15 cellular contexts compared by ENCODE assay signal in the genomic region with DNA sequence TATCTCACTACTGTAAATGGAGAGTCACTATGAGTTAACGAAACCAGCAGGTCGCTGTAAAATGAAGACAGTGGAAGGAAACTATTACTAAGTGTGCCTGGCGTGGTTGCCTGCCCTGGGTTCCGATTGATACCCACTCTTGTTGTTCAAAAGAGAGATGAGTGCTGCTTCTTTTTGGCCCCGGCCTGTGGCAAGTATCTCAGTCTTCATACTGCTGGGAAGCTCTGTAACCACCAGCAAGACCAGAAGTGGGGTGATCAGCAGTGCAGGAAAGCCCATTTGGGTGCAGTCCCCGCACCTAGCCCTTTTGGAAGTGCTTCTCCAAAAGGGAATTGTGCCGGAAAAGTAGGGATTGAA.
DNase-seq lines count a peak whose midpoint lies in the region; ATAC-seq and FAIRE-seq lines count a peak whose summit lies in the region.
"Had no signal": no experiment of that assay in that cellular context is flagged by ENCODE, and none has a peak within 500 bp of the region (broad histone marks: within the 10 kb centered on the region; RNA-seq: fewer than 3 reads in every experiment).

No MANE protein-coding gene starts in this region.

- no peaks in the 10 kb centered on the region for H3K27me3 Mint-ChIP-seq in activated naive CD8-positive, alpha-beta T cell
- H3K27me3 Mint-ChIP-seq: type B pancreatic cell had no signal

- no peak overlapping the region for H2BK120ac ChIP-seq in mesendoderm (ENCODE audit: low read depth, low read length)

- no peak overlapping the region for H2BK5ac ChIP-seq in mesendoderm (ENCODE audit: low read length)

- no peak overlapping the region for H3K4me3 ChIP-seq in BLaER1 treated with 17β-estradiol and CSF1 and Interleukin-3, amounts not matched to agents 10 nM and 100 nM
- no peak overlapping the region for H3K4me3 ChIP-seq in mesendoderm (ENCODE audit: low read length)

- no peak overlapping the region for H4K8ac ChIP-seq in mesendoderm (ENCODE audit: low read depth, low read length)

- peak; percentile 46 to 60 for DNase-seq in activated CD4-positive, alpha-beta T cell treated with anti-CD3 and anti-CD28 coated beads, Interleukin-2, amount 50 U/mL, for 48 hours
- DNase-seq in stimulated activated CD4-positive, alpha-beta T cell treated with anti-CD3 and anti-CD28 coated beads, Interleukin-15, amount 100 ng/mL, for 48 hours (ENCODE audit: low read depth in 2 of 2), result peak; percentile 41 to 60
- no peak for DNase-seq in NCI-H1694 treated with DMSO at 0.1 percent for 48 hours (lab: John Stamatoyannopoulos, UW)
- DNase-seq in mesendoderm, result no peak
- DNase-seq in frontal cortex (ENCODE audit: low spot score in 2 of 2), result no peak
- DNase-seq: NCI-H187 treated with DMSO at 0.1 percent for 48 hours, NCI-H82, right cardiac atrium, T1000 had no signal

- FAIRE-seq in frontal cortex (lab: Jason Lieb, UNC), result no peak
- FAIRE-seq: colon had no signal

- H4K5ac ChIP-seq in mesendoderm (ENCODE audit: low read length), result no peak overlapping the region

- no peak overlapping the region for H2AK5ac ChIP-seq in mesendoderm (ENCODE audit: low read length)

- peak overlapping the region; percentile 75 for H3K4me3 Mint-ChIP-seq in activated naive CD8-positive, alpha-beta T cell
- H3K4me3 Mint-ChIP-seq: neural crest cell, type B pancreatic cell had no signal

- peaks cover 0 to 35% (median 0%) of the 10 kb centered on the region in 11 experiments; a peak in 1 of 22 replicates for H4K20me1 ChIP-seq in BLaER1 treated with 17β-estradiol and CSF1 and Interleukin-3, amounts not matched to agents 10 nM and 100 nM

- peaks cover 69% of the 10 kb centered on the region for H3K4me1 Mint-ChIP-seq in activated naive CD8-positive, alpha-beta T cell (ENCODE audit: low read depth)

- peaks cover 9% of the 10 kb centered on the region for H3K36me3 Mint-ChIP-seq in activated naive CD8-positive, alpha-beta T cell

- no peak overlapping the region for H3K9ac ChIP-seq in BLaER1 treated with 17β-estradiol and CSF1 and Interleukin-3, amounts not matched to agents 10 nM and 100 nM
- H3K9ac ChIP-seq in mesendoderm (ENCODE audit: low read length), result no peak overlapping the region

- H3K27ac ChIP-seq in BLaER1 treated with 17β-estradiol and CSF1 and Interleukin-3, amounts not matched to agents 10 nM and 100 nM, result peak overlapping the region in 1 of 11 experiments; percentile 60; a peak in 1 of 22 replicates
- H3K27ac ChIP-seq in mesendoderm (ENCODE audit: low read depth, low read length), result no peak overlapping the region

- peak overlapping the region in 10 of 11 experiments; percentile 22 to 84 (median 72); a peak in 16 of 22 replicates for H3K4me2 ChIP-seq in BLaER1 treated with 17β-estradiol and CSF1 and Interleukin-3, amounts not matched to agents 10 nM and 100 nM
- H3K4me2 ChIP-seq in mesendoderm (ENCODE audit: low read length), result no peak overlapping the region

- H3K79me2 ChIP-seq in mesendoderm (ENCODE audit: control insufficient read depth, insufficient read depth, low read length), result no peaks in the 10 kb centered on the region

- H3K9me3 ChIP-seq in BLaER1 treated with 17β-estradiol and CSF1 and Interleukin-3, amounts not matched to agents 10 nM and 100 nM (replicated peaks in 1 of 11), result peaks cover 0 to 6% (median 0%) of the 10 kb centered on the region in 11 experiments; a peak in 1 of 22 replicates

- H3K23ac ChIP-seq in mesendoderm (ENCODE audit: low read length), result no peak overlapping the region

- no peak overlapping the region for H3K18ac ChIP-seq in mesendoderm (ENCODE audit: low read length)

- no peaks in the 10 kb centered on the region for H3K79me1 ChIP-seq in mesendoderm (ENCODE audit: low read length)

- H3K27ac Mint-ChIP-seq in activated naive CD8-positive, alpha-beta T cell, result peak overlapping the region; percentile 92
- H3K27ac Mint-ChIP-seq: type B pancreatic cell had no signal

- no peak overlapping the region for H2BK15ac ChIP-seq in mesendoderm (replicated peaks; ENCODE audit: low read depth)

- H3K36me3 ChIP-seq in BLaER1 treated with 17β-estradiol and CSF1 and Interleukin-3, amounts not matched to agents 10 nM and 100 nM, result peaks cover 0 to 77% (median 16%) of the 10 kb centered on the region in 11 experiments; a peak in 11 of 22 replicates
- H3K36me3 ChIP-seq in mesendoderm (ENCODE audit: control insufficient read depth, insufficient read depth, low read length), result no peaks in the 10 kb centered on the region

- no peak overlapping the region for H3K56ac ChIP-seq in mesendoderm (ENCODE audit: low read length)

- H3K9me3 Mint-ChIP-seq in activated naive CD8-positive, alpha-beta T cell (ENCODE audit: low read depth), result no peaks in the 10 kb centered on the region
- H3K9me3 Mint-ChIP-seq: neural crest cell, type B pancreatic cell had no signal

- WGBS in mesendoderm (ENCODE audit: extremely low coverage, insufficient coverage, low lambda C conversion rate), result no CpG with 5 or more reads among the region's 7 CpGs

- H3K4me1 ChIP-seq in BLaER1 treated with 17β-estradiol and CSF1 and Interleukin-3, amounts not matched to agents 10 nM and 100 nM, result peaks cover 23 to 75% (median 40%) of the 10 kb centered on the region in 10 experiments
- no peaks in the 10 kb centered on the region for H3K4me1 ChIP-seq in mesendoderm (ENCODE audit: control insufficient read depth, low read depth, low read length)

- no peaks in the 10 kb centered on the region for H3K27me3 ChIP-seq in BLaER1 treated with 17β-estradiol and CSF1 and Interleukin-3, amounts not matched to agents 10 nM and 100 nM
- H3K27me3 ChIP-seq in mesendoderm (ENCODE audit: insufficient read depth, low read length, poor library complexity), result no peaks in the 10 kb centered on the region

- H3K4ac ChIP-seq in mesendoderm (ENCODE audit: low read depth, low read length), result no peak overlapping the region

- no peak for ATAC-seq in HG02588 (IDR thresholded peaks at IDR 0.05; ENCODE audit: unreplicated experiment)
- ATAC-seq: right cardiac atrium had no signal

Comparison
In these comparisons a context has a peak if more than half of its experiments do, and no peak if none do; other contexts are left out.
1. DNase-seq: peak in activated CD4-positive, alpha-beta T cell treated with anti-CD3 and anti-CD28 coated beads, Interleukin-2, amount 50 U/mL, for 48 hours (2 of 2) and stimulated activated CD4-positive, alpha-beta T cell treated with anti-CD3 and anti-CD28 coated beads, Interleukin-15, amount 100 ng/mL, for 48 hours (2 of 2); none in NCI-H1694 treated with DMSO at 0.1 percent for 48 hours (single experiment), mesendoderm (single experiment) and frontal cortex (0 of 2).